Comparison of ENCODE assay signal across 8 cellular contexts in genomic region chr17:73189417-73190099, GRCh38. TPM values are rescaled to one million over a fixed set of nuclear protein-coding genes. Genes with fewer than 3 reads are reported as not detected.
DNase-seq lines count a peak whose midpoint lies in the region; ATAC-seq and TF ChIP-seq lines count a peak whose summit lies in the region.

No MANE protein-coding gene starts in this region.

- H3K36me3 ChIP-seq in brain microvascular endothelial cell (replicated peaks) = peaks cover 3% of the 10 kb centered on the region

- intact Hi-C loops in natural killer cell (cut with micrococcal nuclease) = loop anchor here (2.0 kb wide), 1 partner anchor 179 kb away; no protein-coding TSS in a partner anchor

- no peak overlapping the region for H3K4me3 ChIP-seq in brain microvascular endothelial cell (ENCODE audit: low read depth, low read length)

- H3K27ac Mint-ChIP-seq in natural killer cell treated with Interleukin-12 subunit alpha and Interleukin-12 subunit beta and Interleukin-15 and Interleukin-18, amount 100 ng/mL, for 72 hours = no peak overlapping the region
- H3K27ac Mint-ChIP-seq in natural killer cell (no peak overlapping the region), mesothelial cell of epicardium (peak overlapping the region; percentile 25)

- H3K27me3 ChIP-seq in brain microvascular endothelial cell (replicated peaks) = no peaks in the 10 kb centered on the region

- peaks cover 11 to 12% of the 10 kb centered on the region in 2 donors for H3K4me1 Mint-ChIP-seq in natural killer cell treated with Interleukin-12 subunit alpha and Interleukin-12 subunit beta and Interleukin-15 and Interleukin-18, amount 100 ng/mL, for 72 hours (ENCODE audit: low read depth in 2 of 2)
- peaks cover 12 to 13% of the 10 kb centered on the region in 2 donors for H3K4me1 Mint-ChIP-seq in natural killer cell
- H3K4me1 Mint-ChIP-seq in mesothelial cell of epicardium = peaks cover 17% of the 10 kb centered on the region
- H3K4me1 Mint-ChIP-seq in activated T-cell treated with anti-CD3 and anti-CD28 coated beads, Interleukin-2, amount 50 U/mL, for 4 hours (ENCODE audit: low read depth) = peaks cover 20% of the 10 kb centered on the region

- peak; percentile 37 for DNase-seq in natural killer cell treated with Interleukin-12 subunit alpha and Interleukin-12 subunit beta and Interleukin-15 and Interleukin-18, amount 100 ng/mL, for 72 hours (ENCODE audit: low spot score)
- DNase-seq in natural killer cell = no peak
- peak; percentile 57 for DNase-seq in NCI-H345 treated with DMSO at 0.1 percent for 48 hours (lab: John Stamatoyannopoulos, UW; ENCODE audit: unreplicated experiment)
- DNase-seq in brain microvascular endothelial cell = peak; percentile 67
- no peak for DNase-seq in mesothelial cell of epicardium (ENCODE audit: low spot score in 2 of 2, unreplicated experiment in 2 of 2)
- no peak for DNase-seq in activated T-cell treated with anti-CD3 and anti-CD28 coated beads, Interleukin-2, amount 50 U/mL, for 4 hours
- DNase-seq in activated T-cell treated with anti-CD3 and anti-CD28 coated beads for 4 hours = no peak
- no peak for DNase-seq in effector CD8-positive, alpha-beta T cell (lab: John Stamatoyannopoulos, UW)

- H3K27ac ChIP-seq in brain microvascular endothelial cell = no peak overlapping the region

- in situ Hi-C loops in brain microvascular endothelial cell (cut with HindIII; ENCODE audit: low pct_ligation_motif_present, low sequenced_read_pairs) = loop anchor here (25.0 kb wide), 1 partner anchor 202 kb away; no protein-coding TSS in a partner anchor

- no peaks in the 10 kb centered on the region for H3K9me3 Mint-ChIP-seq in natural killer cell treated with Interleukin-12 subunit alpha and Interleukin-12 subunit beta and Interleukin-15 and Interleukin-18, amount 100 ng/mL, for 72 hours
- H3K9me3 Mint-ChIP-seq in natural killer cell (no peaks in the 10 kb centered on the region), mesothelial cell of epicardium (no peaks in the 10 kb centered on the region)
- H3K9me3 Mint-ChIP-seq in activated T-cell treated with anti-CD3 and anti-CD28 coated beads, Interleukin-2, amount 50 U/mL, for 4 hours = no peaks in the 10 kb centered on the region

- no peak for ATAC-seq in natural killer cell treated with Interleukin-12 subunit alpha and Interleukin-12 subunit beta and Interleukin-15 and Interleukin-18, amount 100 ng/mL, for 72 hours
- ATAC-seq in natural killer cell = no peak
- no peak for ATAC-seq in activated T-cell treated with anti-CD3 and anti-CD28 coated beads, Interleukin-2, amount 50 U/mL, for 4 hours

- no peaks in the 10 kb centered on the region for H3K36me3 Mint-ChIP-seq in natural killer cell treated with Interleukin-12 subunit alpha and Interleukin-12 subunit beta and Interleukin-15 and Interleukin-18, amount 100 ng/mL, for 72 hours
- H3K36me3 Mint-ChIP-seq in natural killer cell (no peaks in the 10 kb centered on the region), mesothelial cell of epicardium (no peaks in the 10 kb centered on the region)
- H3K36me3 Mint-ChIP-seq in activated T-cell treated with anti-CD3 and anti-CD28 coated beads, Interleukin-2, amount 50 U/mL, for 4 hours (ENCODE audit: insufficient read depth) = no peaks in the 10 kb centered on the region

- TF ChIP-seq CTCF in natural killer cell (IDR thresholded peaks at IDR 0.05) (no peak), brain microvascular endothelial cell (IDR thresholded peaks at IDR 0.05; ENCODE audit: low read depth, low read length, missing control alignments) (peak; percentile 82), mesothelial cell of epicardium (IDR thresholded peaks at IDR 0.05; ENCODE audit: unreplicated experiment) (no peak)

- H3K27me3 Mint-ChIP-seq in natural killer cell treated with Interleukin-12 subunit alpha and Interleukin-12 subunit beta and Interleukin-15 and Interleukin-18, amount 100 ng/mL, for 72 hours = no peaks in the 10 kb centered on the region
- H3K27me3 Mint-ChIP-seq in natural killer cell (ENCODE audit: low read depth in 2 of 2) = no peaks in the 10 kb centered on the region
- no peaks in the 10 kb centered on the region for H3K27me3 Mint-ChIP-seq in mesothelial cell of epicardium (ENCODE audit: low read depth)
- no peaks in the 10 kb centered on the region for H3K27me3 Mint-ChIP-seq in activated T-cell treated with anti-CD3 and anti-CD28 coated beads, Interleukin-2, amount 50 U/mL, for 4 hours (ENCODE audit: low read depth)

- H3K4me3 Mint-ChIP-seq in natural killer cell treated with Interleukin-12 subunit alpha and Interleukin-12 subunit beta and Interleukin-15 and Interleukin-18, amount 100 ng/mL, for 72 hours = no peak overlapping the region
- H3K4me3 Mint-ChIP-seq in natural killer cell (no peak overlapping the region), mesothelial cell of epicardium (no peak overlapping the region)
- no peak overlapping the region for H3K4me3 Mint-ChIP-seq in activated T-cell treated with anti-CD3 and anti-CD28 coated beads, Interleukin-2, amount 50 U/mL, for 4 hours

RNA-seq across cellular contexts. Expression of gene COG1, which starts 3.3 kb away (rescaled TPM):
- total RNA-seq in natural killer cell treated with Interleukin-12 subunit alpha and Interleukin-12 subunit beta and Interleukin-15 and Interleukin-18, amount 100 ng/mL, for 72 hours = 10 to 100 TPM; 27.4 to 28.0 TPM
- total RNA-seq in natural killer cell (10 to 100 TPM; 64.1 to 73.2 (median 68.3) TPM), mesothelial cell of epicardium (44.0 to 50.4 TPM (median 47.6 TPM) in 3 replicates)
- total RNA-seq in activated T-cell treated with anti-CD3 and anti-CD28 coated beads, Interleukin-2, amount 50 U/mL, for 4 hours = 10 to 100 TPM; 26.6 to 31.8 (median 29.0) TPM

RNA-seq across cellular contexts. Expression of gene SSTR2, which starts 24.7 kb away (rescaled TPM):
- total RNA-seq in natural killer cell treated with Interleukin-12 subunit alpha and Interleukin-12 subunit beta and Interleukin-15 and Interleukin-18, amount 100 ng/mL, for 72 hours = not detected
- not detected for total RNA-seq in natural killer cell
- total RNA-seq in mesothelial cell of epicardium = 0.16 to 0.18 TPM (median 0.18 TPM) in 3 replicates
- under 1 TPM in 2 of 3 donors, not detected in 1; 0.10 to 0.35 TPM for total RNA-seq in activated T-cell treated with anti-CD3 and anti-CD28 coated beads, Interleukin-2, amount 50 U/mL, for 4 hours

Comparison
In these comparisons a context has a peak if more than half of its experiments do, and no peak if none do; other contexts are left out.
1. DNase-seq: peak in natural killer cell treated with Interleukin-12 subunit alpha and Interleukin-12 subunit beta and Interleukin-15 and Interleukin-18, amount 100 ng/mL, for 72 hours (single experiment), NCI-H345 treated with DMSO at 0.1 percent for 48 hours (single experiment) and brain microvascular endothelial cell (single experiment); none in natural killer cell (single experiment), mesothelial cell of epicardium (0 of 2), activated T-cell treated with anti-CD3 and anti-CD28 coated beads, Interleukin-2, amount 50 U/mL, for 4 hours (single experiment), activated T-cell treated with anti-CD3 and anti-CD28 coated beads for 4 hours (single experiment) and effector CD8-positive, alpha-beta T cell (single experiment).